Comparison of ENCODE assay signal across 27 cellular contexts in the genomic region with DNA sequence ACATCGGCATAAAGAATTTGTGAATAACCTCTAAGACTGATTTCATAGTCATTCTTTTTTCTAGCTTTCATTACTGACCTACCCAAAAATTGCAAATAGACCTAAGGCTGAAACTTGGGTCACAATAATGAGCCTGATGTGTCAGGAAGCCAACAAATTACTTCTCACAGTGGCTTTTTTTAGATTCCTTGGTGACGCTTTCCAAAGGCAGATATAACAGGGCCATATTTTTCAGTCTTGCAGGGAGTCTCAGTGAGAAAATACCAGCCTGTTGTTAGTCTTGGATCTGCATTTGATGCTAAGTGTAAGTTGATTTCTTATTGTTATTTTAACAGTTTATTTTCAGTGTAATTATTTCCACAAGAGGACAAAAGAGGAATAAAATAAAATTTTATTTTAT.
"Had no signal": no experiment of that assay in that cellular context is flagged by ENCODE, and none has a peak within 500 bp of the region (broad histone marks: within the 10 kb centered on the region; RNA-seq: fewer than 3 reads in every experiment).

No MANE protein-coding gene starts in this region.

- H3K4me3 ChIP-seq: cardiac muscle cell had no signal

- H3K36me3 ChIP-seq: cardiac muscle cell had no signal

- H3K27ac ChIP-seq: VCaP had no signal

- DNase-seq: activated B cell treated with CpG ODN at 0.5 μM for 24 hours; activated CD4-positive, alpha-beta memory T cell treated with anti-CD3 and anti-CD28 coated beads for 36 hours; activated CD4-positive, alpha-beta T cell treated with anti-CD3 and anti-CD28 coated beads for 4 hours; activated CD4-positive, alpha-beta T cell treated with anti-CD3 and anti-CD28 coated beads, Interleukin-2, amount 10 ng/mL, durations not matched to agents 24 days and 14 days; activated CD4-positive, alpha-beta T cell treated with anti-CD3 and anti-CD28 coated beads, Interleukin-2, amount 50 U/mL, for 1 hour; activated CD4-positive, alpha-beta T cell treated with anti-CD3 and anti-CD28 coated beads, Interleukin-2, amount 50 U/mL, for 4 hours; activated CD4-positive, CD25-positive, alpha-beta regulatory T cell treated with anti-CD3 and anti-CD28 coated beads, Interleukin-2, amount 50 U/mL, for 72 hours; activated CD8-positive, alpha-beta memory T cell treated with anti-CD3 and anti-CD28 coated beads, Interleukin-2, amount 10 ng/mL, durations not matched to agents 7 days and 5 days; activated CD8-positive, alpha-beta memory T cell treated with anti-CD3 and anti-CD28 coated beads, Interleukin-2, amount 50 U/mL, for 48 hours; activated CD8-positive, alpha-beta T cell treated with anti-CD3 and anti-CD28 coated beads for 36 hours; activated effector memory CD4-positive, alpha-beta T cell treated with Interleukin-2 at 50 U/mL for 16 hours; activated gamma-delta T cell; activated naive CD4-positive, alpha-beta T cell treated with anti-CD3 and anti-CD28 coated beads, Interleukin-2, amount 10 ng/mL, durations not matched to agents 7 days and 5 days; activated naive CD4-positive, alpha-beta T cell treated with Interleukin-2 at 50 U/mL for 16 hours; activated naive CD8-positive, alpha-beta T cell treated with anti-CD3 and anti-CD28 coated beads, Interleukin-2, amount 10 ng/mL, durations not matched to agents 7 days and 5 days; activated naive CD8-positive, alpha-beta T cell treated with anti-CD3 and anti-CD28 coated beads, Interleukin-2, amount 50 U/mL, for 24 hours; activated T-cell treated with anti-CD3 and anti-CD28 coated beads, Interleukin-2, amount 50 U/mL, for 24 hours; activated T-cell treated with anti-CD3 and anti-CD28 coated beads, Interleukin-2, amount 50 U/mL, for 48 hours; amygdala; anterior cingulate cortex; caudate nucleus; cerebellar nuclear complex; T-helper 1 cell; T-helper 2 cell; T-helper 9 cell had no signal

- H3K27me3 ChIP-seq: cardiac muscle cell had no signal

- ATAC-seq: activated CD8-positive, alpha-beta memory T cell treated with anti-CD3 and anti-CD28 coated beads, Interleukin-2, amount 10 ng/mL, durations not matched to agents 7 days and 5 days; activated CD8-positive, alpha-beta T cell treated with anti-CD3 and anti-CD28 coated beads for 36 hours; activated naive CD8-positive, alpha-beta T cell treated with anti-CD3 and anti-CD28 coated beads, Interleukin-2, amount 50 U/mL, for 24 hours had no signal
